13 cellular contexts compared by ENCODE assay signal in genomic region chr21:42861311-42862122, GRCh38. TPM values are rescaled to one million over a fixed set of nuclear protein-coding genes. Genes with fewer than 3 reads are reported as not detected.
DNase-seq lines count a peak whose midpoint lies in the region; ATAC-seq and TF ChIP-seq lines count a peak whose summit lies in the region.
"Had no signal": no experiment of that assay in that cellular context is flagged by ENCODE, and none has a peak within 500 bp of the region (broad histone marks: within the 10 kb centered on the region; RNA-seq: fewer than 3 reads in every experiment).

No MANE protein-coding gene starts in this region.

- peaks cover 35% of the 10 kb centered on the region for H3K36me3 ChIP-seq in GM23338 (ENCODE audit: insufficient read depth)
- H3K36me3 ChIP-seq in endodermal cell (ENCODE audit: control insufficient read depth, insufficient read depth, low read length): peaks cover 63% of the 10 kb centered on the region
- peaks cover 43% of the 10 kb centered on the region for H3K36me3 ChIP-seq in CD8-positive, alpha-beta T cell (ENCODE audit: insufficient read depth, low read length)

- TF ChIP-seq CTCF in GM23338 (conservative IDR thresholded peaks at IDR 0.05; ENCODE audit: low read depth in 2 of 2): no peak
- peak; percentile 13; the same call in 1 of the 2 replicates for TF ChIP-seq CTCF in VCaP (conservative IDR thresholded peaks at IDR 0.05)
- TF ChIP-seq CTCF in endodermal cell (conservative IDR thresholded peaks at IDR 0.05): no peak
- no peak for TF ChIP-seq CTCF in nephron progenitor cell (IDR thresholded peaks at IDR 0.05)
- no peak for TF ChIP-seq CTCF in CD8-positive, alpha-beta T cell (IDR thresholded peaks at IDR 0.05)

- peaks cover 34% of the 10 kb centered on the region for H4K20me1 ChIP-seq in GM23338 (replicated peaks; ENCODE audit: insufficient read depth)

- intact Hi-C loops in CD8-positive, alpha-beta T cell (cut with DNase I, micrococcal nuclease): no loop called here

- ATAC-seq in GM23338: no peak
- no peak for ATAC-seq in CD8-positive, alpha-beta T cell
- ATAC-seq: K562 had no signal

- no peaks in the 10 kb centered on the region for H3K9me3 ChIP-seq in endodermal cell (ENCODE audit: control insufficient read depth, low read length)
- H3K9me3 ChIP-seq in CD8-positive, alpha-beta T cell (ENCODE audit: low read length): no peaks in the 10 kb centered on the region
- H3K9me3 ChIP-seq: BE2C had no signal

- peaks cover 17% of the 10 kb centered on the region for H3K27me3 Mint-ChIP-seq in GM23338 (ENCODE audit: insufficient read depth, low read depth, poor library complexity)
- H3K27me3 Mint-ChIP-seq in endodermal cell (ENCODE audit: insufficient read depth): no peaks in the 10 kb centered on the region
- H3K27me3 Mint-ChIP-seq in nephron progenitor cell (ENCODE audit: low read depth, poor library complexity): no peaks in the 10 kb centered on the region
- H3K27me3 Mint-ChIP-seq in CD8-positive, alpha-beta T cell (ENCODE audit: low read depth): no peaks in the 10 kb centered on the region
- H3K27me3 Mint-ChIP-seq: CD4-positive, alpha-beta T cell had no signal

- no peak overlapping the region for H3K9ac ChIP-seq in endodermal cell (ENCODE audit: extremely low read depth, low read length, poor library complexity, severe bottlenecking)

- no peak overlapping the region for H3K4me3 Mint-ChIP-seq in GM23338
- no peak overlapping the region for H3K4me3 Mint-ChIP-seq in endodermal cell
- no peak overlapping the region for H3K4me3 Mint-ChIP-seq in nephron progenitor cell
- no peak overlapping the region for H3K4me3 Mint-ChIP-seq in CD8-positive, alpha-beta T cell
- H3K4me3 Mint-ChIP-seq: CD4-positive, alpha-beta T cell had no signal

- CTCF ChIA-PET in CD8-positive, alpha-beta T cell (lab: Charles Lee): interaction anchor here (0.5 to 1.7 kb wide), 2 partner anchors 31 to 268 kb away, joined by 3 read pairs; no protein-coding TSS in a partner anchor

- H3K9me3 Mint-ChIP-seq in GM23338: no peaks in the 10 kb centered on the region; the same call in 2 of the 3 replicates
- H3K9me3 Mint-ChIP-seq in endodermal cell: no peaks in the 10 kb centered on the region
- no peaks in the 10 kb centered on the region for H3K9me3 Mint-ChIP-seq in nephron progenitor cell
- H3K9me3 Mint-ChIP-seq in CD8-positive, alpha-beta T cell: no peaks in the 10 kb centered on the region
- H3K9me3 Mint-ChIP-seq: CD4-positive, alpha-beta T cell had no signal

- no peak overlapping the region for H3K4me2 ChIP-seq in GM23338

- H3K79me2 ChIP-seq in GM23338 (replicated peaks; ENCODE audit: insufficient read depth): peaks cover 84% of the 10 kb centered on the region

- H3K4me3 ChIP-seq in GM23338: no peak overlapping the region
- H3K4me3 ChIP-seq in endodermal cell (ENCODE audit: low read length): no peak overlapping the region
- H3K4me3 ChIP-seq in CD8-positive, alpha-beta T cell (ENCODE audit: low read depth, low read length): no peak overlapping the region
- H3K4me3 ChIP-seq: K562 had no signal

- 88 to 94% methylated on average over 8 to 21 of the region's 21 CpGs for WGBS in endodermal cell (ENCODE audit: insufficient coverage in 1 of 2, insufficient read length in 1 of 2), 2 experiments

- H3K27ac Mint-ChIP-seq in GM23338: no peak overlapping the region
- no peak overlapping the region for H3K27ac Mint-ChIP-seq in endodermal cell
- peak overlapping the region; percentile 39 for H3K27ac Mint-ChIP-seq in nephron progenitor cell
- no peak overlapping the region for H3K27ac Mint-ChIP-seq in CD8-positive, alpha-beta T cell
- H3K27ac Mint-ChIP-seq: CD4-positive, alpha-beta T cell had no signal

- H3K9me2 ChIP-seq in GM23338 (ENCODE audit: insufficient read depth): no peaks in the 10 kb centered on the region

- no peaks in the 10 kb centered on the region for H3K27me3 ChIP-seq in GM23338 (ENCODE audit: insufficient read depth)
- no peaks in the 10 kb centered on the region for H3K27me3 ChIP-seq in endodermal cell (ENCODE audit: control insufficient read depth, insufficient read depth, low read length, poor library complexity, severe bottlenecking)
- no peaks in the 10 kb centered on the region for H3K27me3 ChIP-seq in CD8-positive, alpha-beta T cell (ENCODE audit: insufficient read depth, low read length)
- H3K27me3 ChIP-seq: BE2C had no signal

- DNase-seq in GM23338 (ENCODE audit: low spot score): no peak
- DNase-seq in endodermal cell: peak; percentile 33
- DNase-seq in nephron progenitor cell: no peak
- no peak for DNase-seq in CD8-positive, alpha-beta T cell
- DNase-seq in GM03348 (ENCODE audit: low spot score): no peak
- no peak for DNase-seq in AG08396 (ENCODE audit: low spot score)
- DNase-seq: BE2C; CD4-positive, alpha-beta T cell; NCI-H1417 treated with DMSO at 0.1 percent for 48 hours; NCI-H1930; NCI-H510A treated with DMSO at 0.1 percent for 48 hours had no signal

- H3K4me1 Mint-ChIP-seq in GM23338 (peaks cover 16% of the 10 kb centered on the region), endodermal cell (no peaks in the 10 kb centered on the region), nephron progenitor cell (peaks cover 6% of the 10 kb centered on the region)
- H3K4me1 Mint-ChIP-seq in CD8-positive, alpha-beta T cell (ENCODE audit: low read depth): peaks cover 14% of the 10 kb centered on the region

- POLR2A ChIA-PET in CD8-positive, alpha-beta T cell (lab: Charles Lee): no interaction called here

- 0 out of 2 replicates have a peak overlapping the region, but pooled peaks have one; percentile 74 for H3K27ac ChIP-seq in GM23338 (ENCODE audit: low read depth)
- no peak overlapping the region for H3K27ac ChIP-seq in VCaP
- H3K27ac ChIP-seq in endodermal cell (ENCODE audit: low read depth, low read length): no peak overlapping the region
- H3K27ac ChIP-seq in CD8-positive, alpha-beta T cell (ENCODE audit: low read depth, low read length): no peak overlapping the region

- peaks cover 53% of the 10 kb centered on the region for H3F3A ChIP-seq in GM23338 (replicated peaks; ENCODE audit: low read depth)

- H3K4me1 ChIP-seq in GM23338 (ENCODE audit: insufficient read depth): no peaks in the 10 kb centered on the region
- H3K4me1 ChIP-seq in endodermal cell (ENCODE audit: control insufficient read depth, insufficient read depth, low read length): no peaks in the 10 kb centered on the region
- no peaks in the 10 kb centered on the region for H3K4me1 ChIP-seq in CD8-positive, alpha-beta T cell (ENCODE audit: insufficient read depth, low read length)

- H3K36me3 Mint-ChIP-seq in GM23338 (ENCODE audit: low read depth): peaks cover 75% of the 10 kb centered on the region
- peaks cover 69% of the 10 kb centered on the region for H3K36me3 Mint-ChIP-seq in endodermal cell (ENCODE audit: low read depth)
- H3K36me3 Mint-ChIP-seq in nephron progenitor cell (ENCODE audit: low read depth): peaks cover 52% of the 10 kb centered on the region
- peaks cover 78% of the 10 kb centered on the region for H3K36me3 Mint-ChIP-seq in CD8-positive, alpha-beta T cell

- H2AFZ ChIP-seq in GM23338: no peak overlapping the region

TF ChIP-seq in GM23338, 12 proteins besides CTCF, POLR2A, EP300 and RAD21:
- TF ChIP-seq ZNF331 (CRISPR knock-in tag; IDR thresholded peaks at IDR 0.05; ENCODE audit: low read depth) (no peak), STAT1 (IDR thresholded peaks at IDR 0.05; ENCODE audit: unreplicated experiment) (no peak), ZNF114 (CRISPR knock-in tag; IDR thresholded peaks at IDR 0.05) (no peak), POLR2AphosphoS5 (IDR thresholded peaks at IDR 0.05; ENCODE audit: low read depth) (no peak), NANOG (IDR thresholded peaks at IDR 0.05; ENCODE audit: borderline replicate concordance) (no peak)

RNA-seq across cellular contexts. Expression of gene WDR4, which starts 17.8 kb away (rescaled TPM):
- total RNA-seq in GM23338 (2014; rRNA removed; shearing (Covaris generic)): 50.2 TPM in 2 replicates
- 20.3 and 22.5 TPM in 2 replicates for polyA plus RNA-seq in GM23338 (2016; fragmentation: Nextera tagmentation; extraction: Ambion mirVana)
- 10 to 100 TPM; 26.7 to 33.5 TPM for total RNA-seq in endodermal cell
- polyA plus RNA-seq in endodermal cell (2013, experiment 1 of 2): 9.5 TPM
- 9.6 TPM for polyA plus RNA-seq in endodermal cell (2013, experiment 2 of 2)
- total RNA-seq in CD8-positive, alpha-beta T cell: 10 to 100 TPM; 13.2 to 13.3 TPM

RNA-seq across cellular contexts. Expression of gene NDUFV3, which starts 31.6 kb away (rescaled TPM):
- 42.4 and 51.5 TPM in 2 replicates for total RNA-seq in GM23338 (2014; rRNA removed; shearing (Covaris generic))
- 71.2 and 75.5 TPM in 2 replicates for polyA plus RNA-seq in GM23338 (2016; fragmentation: Nextera tagmentation; extraction: Ambion mirVana)
- 10 to 100 TPM; 25.8 to 27.2 TPM for total RNA-seq in endodermal cell
- polyA plus RNA-seq in endodermal cell (2013, experiment 1 of 2): 23.5 TPM
- 24.3 TPM for polyA plus RNA-seq in endodermal cell (2013, experiment 2 of 2)
- 10 to 100 TPM; 18.0 to 18.2 TPM for total RNA-seq in CD8-positive, alpha-beta T cell
